Comparison of ENCODE assay signal across 1 cellular context in the genomic region with DNA sequence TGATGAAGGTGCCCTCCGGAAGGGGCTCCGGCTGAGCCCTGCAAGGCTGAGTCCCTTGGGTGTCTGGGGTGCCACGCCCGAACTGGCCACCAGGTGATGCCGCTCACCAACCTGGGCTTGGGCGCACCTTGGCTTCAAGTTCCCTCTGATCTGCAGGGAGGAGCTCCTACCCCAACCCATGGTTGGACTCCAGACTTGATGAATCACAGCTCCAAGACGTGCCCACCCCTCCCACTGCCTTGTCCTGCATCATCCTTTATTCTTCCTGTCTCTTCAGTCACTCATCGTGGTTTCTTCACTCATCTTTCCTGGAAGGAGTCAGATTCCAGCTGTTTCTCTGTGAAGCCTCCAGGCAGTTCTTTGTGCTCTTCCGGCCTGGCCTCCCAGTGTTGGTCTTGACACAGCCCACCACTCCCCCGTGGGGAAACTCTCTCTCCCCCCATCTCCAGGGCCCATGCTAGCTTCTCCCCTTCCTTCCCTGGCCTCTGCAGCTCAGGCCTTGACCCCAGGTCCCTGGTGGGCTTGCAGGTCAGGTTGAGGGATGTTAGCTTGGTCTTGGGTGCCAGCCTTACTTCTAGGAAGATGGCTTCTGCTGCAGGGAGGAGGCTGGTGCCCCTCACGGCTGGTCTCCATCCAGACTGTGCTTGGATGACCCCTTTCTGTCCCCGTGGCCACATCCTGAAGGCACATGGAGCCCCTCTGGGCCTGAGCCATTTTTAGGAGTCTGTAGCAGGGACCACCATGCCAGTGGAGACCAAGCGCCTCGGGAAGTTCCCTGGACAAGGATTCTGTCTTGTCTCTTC.
TF ChIP-seq lines count a peak whose summit lies in the region.

No MANE protein-coding gene starts in this region.

TF ChIP-seq in HepG2, 621 proteins besides CTCF, POLR2A, EP300 and RAD21 (continued from another document):
- TF ChIP-seq, protein P1, sequence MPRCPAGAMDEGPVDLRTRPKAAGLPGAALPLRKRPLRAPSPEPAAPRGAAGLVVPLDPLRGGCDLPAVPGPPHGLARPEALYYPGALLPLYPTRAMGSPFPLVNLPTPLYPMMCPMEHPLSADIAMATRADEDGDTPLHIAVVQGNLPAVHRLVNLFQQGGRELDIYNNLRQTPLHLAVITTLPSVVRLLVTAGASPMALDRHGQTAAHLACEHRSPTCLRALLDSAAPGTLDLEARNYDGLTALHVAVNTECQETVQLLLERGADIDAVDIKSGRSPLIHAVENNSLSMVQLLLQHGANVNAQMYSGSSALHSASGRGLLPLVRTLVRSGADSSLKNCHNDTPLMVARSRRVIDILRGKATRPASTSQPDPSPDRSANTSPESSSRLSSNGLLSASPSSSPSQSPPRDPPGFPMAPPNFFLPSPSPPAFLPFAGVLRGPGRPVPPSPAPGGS (CRISPR knock-in tag; IDR thresholded peaks at IDR 0.05): no peak
- 0 out of 2 replicates have a peak, but pooled peaks have one; percentile 27 for TF ChIP-seq ZNF263 (CRISPR knock-in tag; IDR thresholded peaks at IDR 0.05)
- no peak for TF ChIP-seq ZNF441 (CRISPR knock-in tag; IDR thresholded peaks at IDR 0.05; ENCODE audit: borderline replicate concordance)
- TF ChIP-seq HOXA3 (CRISPR knock-in tag; IDR thresholded peaks at IDR 0.05): no peak
- TF ChIP-seq ARNTL (CRISPR knock-in tag; IDR thresholded peaks at IDR 0.05): no peak
